Comparison of ENCODE assay signal across 8 cellular contexts in the genomic region with DNA sequence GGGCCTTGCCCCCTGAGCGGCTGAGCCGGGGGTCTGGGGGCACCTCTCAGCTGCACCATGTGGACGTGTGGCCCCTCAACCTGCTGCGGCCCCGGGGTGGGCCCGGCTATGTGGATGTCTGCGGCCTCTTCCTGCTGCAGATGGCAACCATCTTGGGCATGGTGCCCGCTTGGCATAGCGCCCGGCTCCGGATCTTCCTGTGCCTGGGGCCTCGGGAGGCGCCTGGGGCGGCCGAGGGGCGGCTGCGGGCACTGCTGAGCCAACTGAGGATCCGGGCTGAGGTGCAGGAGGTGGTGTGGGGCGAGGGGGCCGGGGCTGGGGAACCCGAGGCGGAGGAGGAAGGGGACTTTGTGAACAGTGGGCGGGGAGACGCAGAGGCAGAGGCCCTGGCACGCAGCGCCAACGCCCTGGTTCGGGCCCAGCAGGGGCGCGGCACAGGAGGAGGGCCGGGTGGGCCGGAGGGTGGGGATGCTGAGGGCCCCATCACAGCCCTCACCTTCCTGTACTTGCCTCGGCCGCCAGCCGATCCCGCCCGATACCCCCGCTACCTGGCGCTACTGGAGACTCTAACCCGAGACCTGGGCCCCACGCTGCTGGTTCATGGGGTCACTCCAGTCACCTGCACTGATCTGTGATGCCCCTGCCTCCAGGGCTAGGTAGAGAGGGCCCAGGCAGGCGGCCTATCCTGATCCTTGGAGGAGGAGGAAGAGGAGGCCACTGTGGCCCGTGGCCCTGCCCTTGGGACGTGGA. TPM values are rescaled to one million over a fixed set of nuclear protein-coding genes. Genes with fewer than 3 reads are reported as not detected.
DNase-seq lines count a peak whose midpoint lies in the region; TF ChIP-seq lines count a peak whose summit lies in the region.

No MANE protein-coding gene starts in this region.

- H4K91ac ChIP-seq in H9 (ENCODE audit: insufficient read length, low read depth, low read length) = no peak overlapping the region

- no peak overlapping the region for H2BK120ac ChIP-seq in H9 (ENCODE audit: low read depth, low read length, poor library complexity, severe bottlenecking)

- in situ Hi-C loops in ACHN (cut with HindIII; ENCODE audit: low pct_ligation_motif_present, low pct_unique_long_range_greater_than_20kb, low sequenced_read_pairs) = no loop called here
- in situ Hi-C loops in GM13976 (cut with MboI; ENCODE audit: low sequenced_read_pairs, unreplicated experiment) = loop anchor here (25.0 kb wide), 1 partner anchor 404 kb away; a partner anchor contains a TSS

- TF ChIP-seq CTCF in 22Rv1 (IDR thresholded peaks at IDR 0.05) (no peak), H9 (conservative IDR thresholded peaks at IDR 0.05) (no peak), foreskin fibroblast (IDR thresholded peaks at IDR 0.05; ENCODE audit: low read depth, low read length) (no peak), GM13976 (IDR thresholded peaks at IDR 0.05; ENCODE audit: borderline replicate concordance, control extremely low read depth, extremely low read depth, insufficient read depth, missing control alignments) (no peak)

- no peak overlapping the region for H2AFZ ChIP-seq in H9 (ENCODE audit: low read length)

- no peaks in the 10 kb centered on the region for H4K20me1 ChIP-seq in H9 (ENCODE audit: control insufficient read depth, insufficient read depth, insufficient read length)

- no peaks in the 10 kb centered on the region; the same call in 1 of the 2 replicates for H3K4me1 ChIP-seq in H9 (ENCODE audit: insufficient read depth, low read length)

- peaks cover 23 to 51% (median 35%) of the 10 kb centered on the region in 3 experiments; a peak in 6 of 7 replicates for H3K36me3 Mint-ChIP-seq in H9 (ENCODE audit: insufficient read depth in 1 of 3, low read depth in 3 of 3)
- peaks cover 9% of the 10 kb centered on the region for H3K36me3 Mint-ChIP-seq in activated CD4-positive, alpha-beta memory T cell treated with anti-CD3 and anti-CD28 coated beads for 36 hours

- H3K4me1 Mint-ChIP-seq in H9 = peaks cover 12 to 15% of the 10 kb centered on the region in 2 experiments
- H3K4me1 Mint-ChIP-seq in activated CD4-positive, alpha-beta memory T cell treated with anti-CD3 and anti-CD28 coated beads for 36 hours (ENCODE audit: low read depth) = peaks cover 9% of the 10 kb centered on the region

- POLR2A ChIA-PET in activated CD4-positive, alpha-beta memory T cell treated with anti-CD3 and anti-CD28 coated beads for 36 hours (lab: Charles Lee) = interaction anchor here (1.6 to 1.7 kb wide), 2 partner anchors 9 to 254 kb away, joined by 3 to 6 read pairs; a partner anchor contains a TSS

- H3K27ac ChIP-seq in 22Rv1 = peak overlapping the region; percentile 84
- H3K27ac ChIP-seq in H9 (ENCODE audit: insufficient read length, low read depth, low read length) = no peak overlapping the region

- H2BK20ac ChIP-seq in H9 (ENCODE audit: low read depth, low read length, poor library complexity, severe bottlenecking) = no peak overlapping the region

- intact Hi-C loops in activated CD4-positive, alpha-beta memory T cell treated with anti-CD3 and anti-CD28 coated beads for 36 hours (cut with micrococcal nuclease) = no loop called here

- peak overlapping the region; percentile 46 for H2BK12ac ChIP-seq in H9 (ENCODE audit: insufficient read length, low read depth, low read length)

- no peak overlapping the region for H3K9ac ChIP-seq in H9 (ENCODE audit: extremely low read depth, insufficient read length, low read length)

- H3K27me3 ChIP-seq in H9 (ENCODE audit: insufficient read depth, low read length) = no peaks in the 10 kb centered on the region

- H3K9me3 ChIP-seq in H9 (ENCODE audit: control insufficient read depth, low read depth, low read length) = no peaks in the 10 kb centered on the region

- H3K4me3 ChIP-seq in foreskin fibroblast (ENCODE audit: low read depth in 1 of 2, low read length in 2 of 2) = no peak overlapping the region

- H3K18ac ChIP-seq in H9 (ENCODE audit: insufficient read length, low read depth, low read length) = peak overlapping the region; percentile 63

- H3K14ac ChIP-seq in H9 (ENCODE audit: insufficient read depth, low read length) = no peak overlapping the region

- H3K4me3 Mint-ChIP-seq in H9 = peak overlapping the region; percentile 92 to 97; a peak in 3 of 5 replicates
- H3K4me3 Mint-ChIP-seq in activated CD4-positive, alpha-beta memory T cell treated with anti-CD3 and anti-CD28 coated beads for 36 hours = peak overlapping the region; percentile 84

- no peak for DNase-seq in H9
- DNase-seq in activated CD4-positive, alpha-beta memory T cell treated with anti-CD3 and anti-CD28 coated beads for 36 hours = no peak
- peak; percentile 78 to 91 for DNase-seq in foreskin fibroblast
- DNase-seq in pons (ENCODE audit: low spot score) = peak; percentile 82
- no peak for DNase-seq in ACHN
- DNase-seq in GM13976 (ENCODE audit: low spot score) = no peak
- no peak for DNase-seq in NCI-H510A (lab: John Stamatoyannopoulos, UW)

- peaks cover 10% of the 10 kb centered on the region for H3K23me2 ChIP-seq in H9 (ENCODE audit: insufficient read length, low read depth, low read length, poor library complexity, severe bottlenecking)

- H3K9me3 Mint-ChIP-seq in H9 = no peaks in the 10 kb centered on the region
- H3K9me3 Mint-ChIP-seq in activated CD4-positive, alpha-beta memory T cell treated with anti-CD3 and anti-CD28 coated beads for 36 hours = no peaks in the 10 kb centered on the region

- no peak overlapping the region for H4K8ac ChIP-seq in H9 (replicated peaks; ENCODE audit: insufficient read length, low read depth, low read length)

- H3T11ph ChIP-seq in H9 (ENCODE audit: low read length) = no peak overlapping the region

- H3K27ac Mint-ChIP-seq in H9 = peak overlapping the region in 2 of 3 experiments; percentile 73 to 98; a peak in 2 of 7 replicates
- no peak overlapping the region for H3K27ac Mint-ChIP-seq in activated CD4-positive, alpha-beta memory T cell treated with anti-CD3 and anti-CD28 coated beads for 36 hours

- peaks cover 3% of the 10 kb centered on the region; the same call in 1 of the 2 replicates for H3K79me2 ChIP-seq in H9 (ENCODE audit: insufficient read depth, low read length)

- no peak overlapping the region for H3K4ac ChIP-seq in H9 (ENCODE audit: low read depth, low read length)

- CTCF ChIA-PET in activated CD4-positive, alpha-beta memory T cell treated with anti-CD3 and anti-CD28 coated beads for 36 hours (lab: Charles Lee) = interaction anchor here (1.1 kb wide), 1 partner anchor 160 kb away, joined by 3 read pairs; a partner anchor contains a TSS

- H3K56ac ChIP-seq in H9 (ENCODE audit: insufficient read length, low read depth, low read length) = no peak overlapping the region

- no peak overlapping the region for H2BK5ac ChIP-seq in H9 (ENCODE audit: insufficient read length, low read length)

- H3K27me3 Mint-ChIP-seq in H9 (ENCODE audit: low read depth) = no peaks in the 10 kb centered on the region
- no peaks in the 10 kb centered on the region for H3K27me3 Mint-ChIP-seq in activated CD4-positive, alpha-beta memory T cell treated with anti-CD3 and anti-CD28 coated beads for 36 hours

- H4K5ac ChIP-seq in H9 (ENCODE audit: insufficient read length, low read depth, low read length) = no peak overlapping the region

- no peak overlapping the region for H3K4me2 ChIP-seq in H9 (ENCODE audit: insufficient read depth, insufficient read length, low read length)

- H2AK5ac ChIP-seq in H9 (ENCODE audit: insufficient read length, low read length) = no peak overlapping the region

- no CpG with 5 or more reads among the region's 44 CpGs for WGBS in H9 (ENCODE audit: extremely low coverage, insufficient read length, low lambda C conversion rate)

- no peak overlapping the region for H3K23ac ChIP-seq in H9 (ENCODE audit: insufficient read length, low read depth, low read length)

- H3K79me1 ChIP-seq in H9 (ENCODE audit: insufficient read depth, low read depth, low read length, poor library complexity, severe bottlenecking) = peaks cover 3% of the 10 kb centered on the region

- no peak overlapping the region for H2BK15ac ChIP-seq in H9 (ENCODE audit: low read depth, low read length)

RNA-seq across cellular contexts. Expression of a gene that starts 1.0 kb away (rescaled TPM):
- 120 and 122 TPM in 2 replicates for total RNA-seq in H9 (2021)
- total RNA-seq in activated CD4-positive, alpha-beta memory T cell treated with anti-CD3 and anti-CD28 coated beads for 36 hours = 10 to 100 TPM; 25.8 to 25.9 TPM

RNA-seq across cellular contexts. Expression of a gene that starts 8.8 kb away (rescaled TPM):
- total RNA-seq in H9 (2021) = 373 and 382 TPM in 2 replicates
- total RNA-seq in activated CD4-positive, alpha-beta memory T cell treated with anti-CD3 and anti-CD28 coated beads for 36 hours = 100 to 1,000 TPM; 209 to 223 TPM

RNA-seq across cellular contexts. Expression of a gene that starts 13.6 kb away (rescaled TPM):
- total RNA-seq in H9 (2021) = 42.3 and 43.0 TPM in 2 replicates
- 10 to 100 TPM; 17.8 to 18.5 TPM for total RNA-seq in activated CD4-positive, alpha-beta memory T cell treated with anti-CD3 and anti-CD28 coated beads for 36 hours

RNA-seq across cellular contexts. Expression of a gene that starts 23.4 kb away (rescaled TPM):
- 4.3 and 4.6 TPM in 2 replicates for total RNA-seq in H9 (2021)
- total RNA-seq in activated CD4-positive, alpha-beta memory T cell treated with anti-CD3 and anti-CD28 coated beads for 36 hours = 1 to 10 TPM; 1.5 to 2.0 TPM

RNA-seq across cellular contexts. Expression of a gene that starts 29.5 kb away (rescaled TPM):
- total RNA-seq in H9 (2021) = 5.7 and 7.0 TPM in 2 replicates
- total RNA-seq in activated CD4-positive, alpha-beta memory T cell treated with anti-CD3 and anti-CD28 coated beads for 36 hours = not detected

Comparison
In these comparisons a context has a peak if more than half of its experiments do, and no peak if none do; other contexts are left out.
1. DNase-seq: peak in foreskin fibroblast (2 of 2) and pons (single experiment); none in H9 (single experiment), activated CD4-positive, alpha-beta memory T cell treated with anti-CD3 and anti-CD28 coated beads for 36 hours (single experiment), ACHN (single experiment), GM13976 (single experiment) and NCI-H510A (single experiment).